In genomic region chr9:27483576-27483975, GRCh38 we compare ENCODE assay signal across 1 cellular context.
TF ChIP-seq lines count a peak whose summit lies in the region.

No MANE protein-coding gene starts in this region.

TF ChIP-seq in K562, 482 proteins besides CTCF, POLR2A, EP300 and RAD21:
- TF ChIP-seq ZNF609 (CRISPR knock-in tag; IDR thresholded peaks at IDR 0.05; ENCODE audit: borderline replicate concordance) (no peak), RCOR1 (IDR thresholded peaks at IDR 0.05; ENCODE audit: borderline replicate concordance in 1 of 2, low read depth in 2 of 2, low read length in 2 of 2) (no peak), POLR2B (IDR thresholded peaks at IDR 0.05; ENCODE audit: low read depth, partially characterized antibody) (no peak), KLF1 (tag; IDR thresholded peaks at IDR 0.05) (no peak), ADNP (tag; IDR thresholded peaks at IDR 0.05) (no peak), ZNF583 (CRISPR knock-in tag; IDR thresholded peaks at IDR 0.05) (no peak), NELFE (IDR thresholded peaks at IDR 0.05; ENCODE audit: insufficient read depth, insufficient read length) (no peak), ZNF586 (CRISPR knock-in tag; conservative IDR thresholded peaks at IDR 0.05) (no peak), CBFA2T2 (conservative IDR thresholded peaks at IDR 0.05) (no peak), NCOR1 (IDR thresholded peaks at IDR 0.05) (no peak), FOS (IDR thresholded peaks at IDR 0.05; ENCODE audit: extremely low read depth, insufficient read length) (no peak), SMARCB1 (IDR thresholded peaks at IDR 0.05; ENCODE audit: insufficient read length, low read depth) (no peak), EHMT2 (IDR thresholded peaks at IDR 0.05) (no peak)
TF ChIP-seq in K562: peak in this region for 0.
